In genomic region chr2:69582582-69583176, GRCh38 we compare ENCODE assay signal across 9 cellular contexts.
DNase-seq lines count a peak whose midpoint lies in the region; FAIRE-seq lines count a peak whose summit lies in the region.
"Had no signal": no experiment of that assay in that cellular context is flagged by ENCODE, and none has a peak within 500 bp of the region (broad histone marks: within the 10 kb centered on the region; RNA-seq: fewer than 3 reads in every experiment).

No MANE protein-coding gene starts in this region.

- DNase-seq in A172 (ENCODE audit: low spot score), result peak; percentile 44
- no peak for DNase-seq in GM19239 (ENCODE audit: insufficient read length, low spot score)
- DNase-seq in activated T-helper 1 cell treated with anti-CD3 and anti-CD28 coated beads, Interleukin-12 subunit alpha, Interleukin-12 subunit beta, Interleukin-2, Interleukin-4 antibody, amounts not matched to agents 30 ng/mL and 10 ng/mL and 1 ng/mL, durations not matched to agents 14 hours and 24 hours and 36 hours (ENCODE audit: low spot score), result no peak
- peak; percentile 30 for DNase-seq in kidney glomerular epithelial cell (lab: John Stamatoyannopoulos, UW)
- no peak for DNase-seq in NCI-H1048 (lab: John Stamatoyannopoulos, UW)
- DNase-seq in NCI-H82 (lab: John Stamatoyannopoulos, UW), result no peak
- no peak for DNase-seq in NCI-H526 treated with DMSO at 0.1 percent for 48 hours (lab: John Stamatoyannopoulos, UW)
- DNase-seq in foreskin melanocyte, result no peak

- peaks cover 15% of the 10 kb centered on the region for H3K36me3 Mint-ChIP-seq in activated T-helper 1 cell treated with anti-CD3 and anti-CD28 coated beads, Interleukin-12 subunit alpha, Interleukin-12 subunit beta, Interleukin-2, Interleukin-4 antibody, amounts not matched to agents 30 ng/mL and 10 ng/mL and 1 ng/mL, durations not matched to agents 14 hours and 24 hours and 36 hours (ENCODE audit: low read depth)

- intact Hi-C loops in activated T-helper 1 cell treated with anti-CD3 and anti-CD28 coated beads, Interleukin-12 subunit alpha, Interleukin-12 subunit beta, Interleukin-2, Interleukin-4 antibody, amounts not matched to agents 30 ng/mL and 10 ng/mL and 1 ng/mL, durations not matched to agents 14 hours and 24 hours and 36 hours (cut with micrococcal nuclease), result no loop called here

- H3K4me1 Mint-ChIP-seq in activated T-helper 1 cell treated with anti-CD3 and anti-CD28 coated beads, Interleukin-12 subunit alpha, Interleukin-12 subunit beta, Interleukin-2, Interleukin-4 antibody, amounts not matched to agents 30 ng/mL and 10 ng/mL and 1 ng/mL, durations not matched to agents 14 hours and 24 hours and 36 hours (ENCODE audit: low read depth), result peaks cover 66% of the 10 kb centered on the region

- H3K27me3 Mint-ChIP-seq in activated T-helper 1 cell treated with anti-CD3 and anti-CD28 coated beads, Interleukin-12 subunit alpha, Interleukin-12 subunit beta, Interleukin-2, Interleukin-4 antibody, amounts not matched to agents 30 ng/mL and 10 ng/mL and 1 ng/mL, durations not matched to agents 14 hours and 24 hours and 36 hours (ENCODE audit: insufficient read depth), result no peaks in the 10 kb centered on the region

- H3K4me3 Mint-ChIP-seq in activated T-helper 1 cell treated with anti-CD3 and anti-CD28 coated beads, Interleukin-12 subunit alpha, Interleukin-12 subunit beta, Interleukin-2, Interleukin-4 antibody, amounts not matched to agents 30 ng/mL and 10 ng/mL and 1 ng/mL, durations not matched to agents 14 hours and 24 hours and 36 hours, result peak overlapping the region; percentile 37

- peak; percentile 74 for FAIRE-seq in GM19239 (lab: Jason Lieb, UNC)
- FAIRE-seq: endometrium had no signal

- no peaks in the 10 kb centered on the region for H3K9me3 Mint-ChIP-seq in activated T-helper 1 cell treated with anti-CD3 and anti-CD28 coated beads, Interleukin-12 subunit alpha, Interleukin-12 subunit beta, Interleukin-2, Interleukin-4 antibody, amounts not matched to agents 30 ng/mL and 10 ng/mL and 1 ng/mL, durations not matched to agents 14 hours and 24 hours and 36 hours

- H3K27ac Mint-ChIP-seq in activated T-helper 1 cell treated with anti-CD3 and anti-CD28 coated beads, Interleukin-12 subunit alpha, Interleukin-12 subunit beta, Interleukin-2, Interleukin-4 antibody, amounts not matched to agents 30 ng/mL and 10 ng/mL and 1 ng/mL, durations not matched to agents 14 hours and 24 hours and 36 hours, result no peak overlapping the region

Comparison
In these comparisons a context has a peak if more than half of its experiments do, and no peak if none do; other contexts are left out.
1. DNase-seq: peak in A172 (single experiment) and kidney glomerular epithelial cell (single experiment); none in GM19239 (single experiment), activated T-helper 1 cell treated with anti-CD3 and anti-CD28 coated beads, Interleukin-12 subunit alpha, Interleukin-12 subunit beta, Interleukin-2, Interleukin-4 antibody, amounts not matched to agents 30 ng/mL and 10 ng/mL and 1 ng/mL, durations not matched to agents 14 hours and 24 hours and 36 hours (single experiment), NCI-H1048 (single experiment), NCI-H82 (single experiment), NCI-H526 treated with DMSO at 0.1 percent for 48 hours (single experiment) and foreskin melanocyte (single experiment).